ENCODE assay signal across 21 cellular contexts in the genomic region with DNA sequence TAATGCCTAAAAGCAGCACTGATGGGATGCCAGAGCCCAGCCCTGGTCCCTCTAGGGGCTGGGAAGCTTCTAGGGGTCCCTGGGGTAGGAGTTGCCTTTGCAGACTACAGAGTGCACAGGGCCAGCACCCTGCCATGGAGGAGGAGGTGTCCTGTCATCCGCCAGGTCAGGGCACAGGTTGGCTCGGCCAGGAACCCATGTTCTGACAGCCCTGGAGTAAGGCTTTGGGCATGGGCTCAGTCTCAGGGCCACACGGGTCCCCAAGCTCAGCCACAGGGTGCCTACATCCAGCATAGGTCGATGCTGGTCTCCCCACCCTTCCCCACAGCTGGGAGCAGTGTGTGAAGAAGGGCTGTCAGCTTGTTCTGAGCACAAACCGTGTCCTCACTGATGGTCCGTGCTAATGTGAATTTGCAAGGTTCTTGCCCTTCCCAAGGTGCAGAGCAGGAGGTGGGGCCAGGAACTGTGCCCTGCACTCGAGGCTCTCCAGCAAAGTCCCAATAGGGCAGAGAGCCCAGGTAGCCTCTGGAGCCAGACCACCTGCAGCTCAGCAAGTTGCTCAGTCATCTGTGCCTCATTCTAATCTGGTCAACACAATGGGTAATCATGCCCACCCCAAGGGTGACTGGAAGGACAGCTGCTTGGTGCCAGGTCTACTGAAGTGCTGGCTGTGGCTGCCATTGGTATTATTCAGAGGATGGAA.
DNase-seq lines count a peak whose midpoint lies in the region; ATAC-seq and TF ChIP-seq lines count a peak whose summit lies in the region.
"Had no signal": no experiment of that assay in that cellular context is flagged by ENCODE, and none has a peak within 500 bp of the region (broad histone marks: within the 10 kb centered on the region; RNA-seq: fewer than 3 reads in every experiment).

No MANE protein-coding gene starts in this region.

- no peaks in the 10 kb centered on the region for H3K9me3 Mint-ChIP-seq in activated T-cell treated with anti-CD3 and anti-CD28 coated beads, Interleukin-2, amount 50 U/mL, for 4 hours
- H3K9me3 Mint-ChIP-seq in endodermal cell = no peaks in the 10 kb centered on the region
- H3K9me3 Mint-ChIP-seq: activated CD4-positive, alpha-beta T cell treated with anti-CD3 and anti-CD28 coated beads, Interleukin-2, amount 10 ng/mL, durations not matched to agents 7 days and 5 days; CD4-positive, alpha-beta T cell; neural progenitor cell; stimulated activated naive CD8-positive, alpha-beta T cell treated with anti-CD3 and anti-CD28 coated beads, Interleukin-15, Interleukin-2, amounts not matched to agents 100 ng/mL and 50 ng/mL, for 24 hours had no signal

- H3K27me3 ChIP-seq in H7 (ENCODE audit: control insufficient read depth, insufficient read depth, low read length) = no peaks in the 10 kb centered on the region
- no peaks in the 10 kb centered on the region for H3K27me3 ChIP-seq in endodermal cell (ENCODE audit: control insufficient read depth, insufficient read depth, low read length, poor library complexity, severe bottlenecking)
- H3K27me3 ChIP-seq in Peyer's patch = no peaks in the 10 kb centered on the region
- H3K27me3 ChIP-seq: neural progenitor cell had no signal

- no peak overlapping the region for H3K9ac ChIP-seq in endodermal cell (ENCODE audit: extremely low read depth, low read length, poor library complexity, severe bottlenecking)
- H3K9ac ChIP-seq: neural progenitor cell had no signal

- no peaks in the 10 kb centered on the region for H3K9me3 ChIP-seq in endodermal cell (ENCODE audit: control insufficient read depth, low read length)
- no peaks in the 10 kb centered on the region for H3K9me3 ChIP-seq in Peyer's patch

- WGBS in endodermal cell (ENCODE audit: insufficient coverage in 1 of 2, insufficient read length in 1 of 2), 2 experiments = 89 to 90% methylated on average over 6 to 7 of the region's 7 CpGs

- no peaks in the 10 kb centered on the region for H3K36me3 Mint-ChIP-seq in activated T-cell treated with anti-CD3 and anti-CD28 coated beads, Interleukin-2, amount 50 U/mL, for 4 hours (ENCODE audit: insufficient read depth)
- no peaks in the 10 kb centered on the region for H3K36me3 Mint-ChIP-seq in endodermal cell (ENCODE audit: low read depth)
- H3K36me3 Mint-ChIP-seq: activated naive CD8-positive, alpha-beta T cell; neural progenitor cell had no signal

- no peak overlapping the region for H3K4me3 ChIP-seq in H7 (ENCODE audit: insufficient read depth, low read depth, low read length)
- H3K4me3 ChIP-seq in endodermal cell (ENCODE audit: low read length) = no peak overlapping the region
- H3K4me3 ChIP-seq in Peyer's patch = no peak overlapping the region
- H3K4me3 ChIP-seq: lung, neural progenitor cell had no signal

- no peak overlapping the region for H3K27ac Mint-ChIP-seq in endodermal cell
- H3K27ac Mint-ChIP-seq: activated CD4-positive, alpha-beta T cell treated with anti-CD3 and anti-CD28 coated beads, Interleukin-2, amount 10 ng/mL, durations not matched to agents 7 days and 5 days; activated naive CD8-positive, alpha-beta T cell; CD4-positive, alpha-beta T cell; neural progenitor cell; progenitor cell of endocrine pancreas; stimulated activated naive CD8-positive, alpha-beta T cell treated with anti-CD3 and anti-CD28 coated beads, Interleukin-15, Interleukin-2, amounts not matched to agents 100 ng/mL and 50 ng/mL, for 24 hours had no signal

- H3K4me3 Mint-ChIP-seq in activated T-cell treated with anti-CD3 and anti-CD28 coated beads, Interleukin-2, amount 50 U/mL, for 4 hours = no peak overlapping the region
- H3K4me3 Mint-ChIP-seq in endodermal cell = no peak overlapping the region
- H3K4me3 Mint-ChIP-seq: activated CD4-positive, alpha-beta T cell treated with anti-CD3 and anti-CD28 coated beads, Interleukin-2, amount 10 ng/mL, durations not matched to agents 7 days and 5 days; activated naive CD8-positive, alpha-beta T cell; CD4-positive, alpha-beta T cell; neural progenitor cell; stimulated activated naive CD8-positive, alpha-beta T cell treated with anti-CD3 and anti-CD28 coated beads, Interleukin-15, Interleukin-2, amounts not matched to agents 100 ng/mL and 50 ng/mL, for 24 hours had no signal

- H3K36me3 ChIP-seq in H7 (replicated peaks; ENCODE audit: control insufficient read depth, insufficient read depth, low read length) (no peaks in the 10 kb centered on the region), endodermal cell (ENCODE audit: control insufficient read depth, insufficient read depth, low read length) (no peaks in the 10 kb centered on the region), Peyer's patch (no peaks in the 10 kb centered on the region)
- H3K36me3 ChIP-seq: neural progenitor cell had no signal

- H3K4me1 ChIP-seq in endodermal cell (ENCODE audit: control insufficient read depth, insufficient read depth, low read length) (peaks cover 6% of the 10 kb centered on the region), Peyer's patch (peaks cover 0 to 7% (median 1%) of the 10 kb centered on the region in 4 donors)

- H3K27me3 Mint-ChIP-seq in activated T-cell treated with anti-CD3 and anti-CD28 coated beads, Interleukin-2, amount 50 U/mL, for 4 hours (ENCODE audit: low read depth) = no peaks in the 10 kb centered on the region
- H3K27me3 Mint-ChIP-seq in endodermal cell (ENCODE audit: insufficient read depth) = no peaks in the 10 kb centered on the region
- H3K27me3 Mint-ChIP-seq: activated CD4-positive, alpha-beta T cell treated with anti-CD3 and anti-CD28 coated beads, Interleukin-2, amount 10 ng/mL, durations not matched to agents 7 days and 5 days; activated naive CD8-positive, alpha-beta T cell; CD4-positive, alpha-beta T cell; stimulated activated naive CD8-positive, alpha-beta T cell treated with anti-CD3 and anti-CD28 coated beads, Interleukin-15, Interleukin-2, amounts not matched to agents 100 ng/mL and 50 ng/mL, for 24 hours had no signal

- ATAC-seq in activated T-cell treated with anti-CD3 and anti-CD28 coated beads, Interleukin-2, amount 50 U/mL, for 4 hours = no peak
- ATAC-seq in GM21390 (IDR thresholded peaks at IDR 0.05; ENCODE audit: unreplicated experiment) = no peak
- ATAC-seq: PC-3 had no signal

- peak; percentile 1 for DNase-seq in activated T-cell treated with anti-CD3 and anti-CD28 coated beads, Interleukin-2, amount 50 U/mL, for 4 hours
- DNase-seq in activated T-cell treated with anti-CD3 and anti-CD28 coated beads for 4 hours = no peak
- DNase-seq in H7 = peak; percentile 37
- peak; percentile 39 for DNase-seq in endodermal cell
- peak; percentile 31 for DNase-seq in posterior vena cava (ENCODE audit: low spot score)
- no peak for DNase-seq in NCI-H1436 (lab: John Stamatoyannopoulos, UW)
- no peak for DNase-seq in Peyer's patch
- DNase-seq: activated CD4-positive, alpha-beta T cell treated with anti-CD3 and anti-CD28 coated beads, Interleukin-2, amount 10 ng/mL, durations not matched to agents 7 days and 5 days; MV-4-11; NCI-H510A treated with DMSO at 0.1 percent for 48 hours; NK-92 treated with Interleukin-12 subunit alpha and Interleukin-12 subunit beta, amount 100 ng/mL, for 24 hours; PC-3; SHP77 treated with DMSO at 0.1 percent for 48 hours had no signal

- intact Hi-C loops in posterior vena cava (cut with DNase I) = no loop called here

- no peak for TF ChIP-seq CTCF in endodermal cell (conservative IDR thresholded peaks at IDR 0.05)
- TF ChIP-seq CTCF in Peyer's patch (IDR thresholded peaks at IDR 0.05) = no peak

- peaks cover 15% of the 10 kb centered on the region for H3K4me1 Mint-ChIP-seq in activated T-cell treated with anti-CD3 and anti-CD28 coated beads, Interleukin-2, amount 50 U/mL, for 4 hours (ENCODE audit: low read depth)
- peaks cover 17% of the 10 kb centered on the region for H3K4me1 Mint-ChIP-seq in endodermal cell

- no peak for TF ChIP-seq POLR2A in Peyer's patch (IDR thresholded peaks at IDR 0.05)

- H3K27ac ChIP-seq in endodermal cell (ENCODE audit: low read depth, low read length) = no peak overlapping the region
- H3K27ac ChIP-seq in Peyer's patch = no peak overlapping the region
- H3K27ac ChIP-seq: neural progenitor cell, VCaP had no signal

Comparison
In these comparisons a context has a peak if more than half of its experiments do, and no peak if none do; other contexts are left out.
1. DNase-seq: peak in activated T-cell treated with anti-CD3 and anti-CD28 coated beads, Interleukin-2, amount 50 U/mL, for 4 hours (single experiment), H7 (single experiment), endodermal cell (single experiment) and posterior vena cava (single experiment); none in activated T-cell treated with anti-CD3 and anti-CD28 coated beads for 4 hours (single experiment), NCI-H1436 (single experiment) and Peyer's patch (0 of 3).